15 cellular contexts compared by ENCODE assay signal in the genomic region with DNA sequence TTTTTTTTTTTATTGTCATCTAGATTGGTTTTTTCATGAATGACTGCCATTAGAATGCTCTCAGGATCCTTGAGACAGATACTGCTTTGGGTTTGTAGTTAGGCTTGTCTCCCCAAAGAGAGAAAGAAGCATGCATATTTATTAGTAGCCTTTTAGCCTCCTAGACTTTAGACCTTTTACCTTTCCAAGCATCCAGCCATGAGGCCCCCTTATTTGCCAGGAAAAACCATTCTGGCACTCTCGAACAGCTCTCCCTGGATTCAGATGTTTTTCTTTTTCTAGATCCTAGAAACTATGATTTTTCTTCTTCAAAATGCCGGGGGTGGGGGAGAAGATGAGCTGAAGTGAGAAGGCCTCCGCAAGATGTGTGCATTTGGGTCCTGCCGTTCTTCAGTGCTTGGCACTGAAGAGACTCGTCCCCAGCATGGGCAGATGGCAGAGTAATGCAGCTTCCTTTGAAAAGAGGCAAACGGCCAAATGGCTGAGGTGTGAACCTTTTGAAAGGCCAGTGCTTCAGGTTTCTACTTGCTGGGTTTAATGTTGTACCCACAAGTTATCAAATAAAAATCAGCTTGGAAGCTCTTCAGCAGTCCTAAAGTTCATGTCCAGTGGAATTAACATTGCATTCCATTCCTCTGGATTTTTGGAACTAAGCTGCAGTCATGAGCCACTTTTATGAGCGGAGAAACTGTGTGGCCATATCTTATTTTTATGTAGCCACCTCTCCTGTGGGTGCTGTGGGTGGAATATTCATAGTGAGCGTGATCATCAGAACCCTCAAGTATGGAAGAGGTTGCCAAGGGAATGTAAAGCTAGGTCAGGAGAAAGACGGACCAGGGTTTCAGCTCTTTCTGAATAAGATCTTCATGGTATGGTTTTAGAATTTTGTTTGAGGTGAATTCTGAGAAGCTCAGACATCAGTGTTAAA. TPM values are rescaled to one million over a fixed set of nuclear protein-coding genes. Genes with fewer than 3 reads are reported as not detected.
DNase-seq lines count a peak whose midpoint lies in the region; ATAC-seq and TF ChIP-seq lines count a peak whose summit lies in the region.
"Had no signal": no experiment of that assay in that cellular context is flagged by ENCODE, and none has a peak within 500 bp of the region (broad histone marks: within the 10 kb centered on the region; RNA-seq: fewer than 3 reads in every experiment).

No MANE protein-coding gene starts in this region.

- H3K27ac ChIP-seq in hepatocyte: peak overlapping the region; percentile 21
- peak overlapping the region; percentile 23 for H3K27ac ChIP-seq in skeletal muscle tissue (ENCODE audit: low read depth, low read length)

- no peaks in the 10 kb centered on the region for H3K9me2 ChIP-seq in hepatocyte (replicated peaks; ENCODE audit: insufficient read depth)

- H3K27me3 ChIP-seq in hepatocyte (no peaks in the 10 kb centered on the region), skeletal muscle tissue (ENCODE audit: control insufficient read depth in 3 of 3, insufficient read depth in 3 of 3, low read length in 3 of 3) (no peaks in the 10 kb centered on the region)

- no peak for ATAC-seq in HG02885 (IDR thresholded peaks at IDR 0.05; ENCODE audit: poor library complexity, unreplicated experiment)
- ATAC-seq: HCT116; stimulated activated naive B cell treated with anti-CD40 and anti-IgM and Interleukin-4, amounts not matched to agents 10 μg/mL and 1 μg/mL and 100 μg/mL, for 72 hours had no signal

- WGBS in hepatocyte (ENCODE audit: low lambda C conversion rate, missing lambda C conversion rate): 89% methylated on average over 9 of the region's 9 CpGs

- H4K20me1 ChIP-seq in hepatocyte (ENCODE audit: insufficient read depth, poor library complexity, severe bottlenecking): peaks cover 35% of the 10 kb centered on the region

- no peak overlapping the region for H2AFZ ChIP-seq in hepatocyte

- peaks cover 88% of the 10 kb centered on the region for H3K79me2 ChIP-seq in hepatocyte

- peak; percentile 42 for DNase-seq in GM03348 (ENCODE audit: low spot score)
- DNase-seq in NCI-H446 treated with DMSO at 0.1 percent for 48 hours (lab: John Stamatoyannopoulos, UW): peak; percentile 15
- DNase-seq in hepatocyte (ENCODE audit: low spot score): no peak
- DNase-seq in germinal center (ENCODE audit: low spot score): no peak
- no peak for DNase-seq in activated naive CD4-positive, alpha-beta T cell (lab: John Stamatoyannopoulos, UW)
- DNase-seq: activated T-cell treated with anti-CD3 and anti-CD28 coated beads, Interleukin-2, amount 50 U/mL, for 24 hours; CD4-positive, alpha-beta memory T cell; dermis blood vessel endothelial cell; naive B cell; NCI-H510A; stimulated activated naive B cell treated with anti-CD40 and anti-IgM and Interleukin-4, amounts not matched to agents 10 μg/mL and 1 μg/mL and 100 μg/mL, for 72 hours; T-helper 1 cell had no signal

- H3K36me3 ChIP-seq in hepatocyte (replicated peaks; ENCODE audit: insufficient read depth, low read depth) (no peaks in the 10 kb centered on the region), skeletal muscle tissue (ENCODE audit: control insufficient read depth in 3 of 3, insufficient read depth in 3 of 3, low read length in 3 of 3) (peaks cover 0 to 7% (median 6%) of the 10 kb centered on the region in 3 donors)

- H3K9ac ChIP-seq in skeletal muscle tissue (ENCODE audit: low read depth in 1 of 3, low read length in 3 of 3): peak overlapping the region in 2 of 3 donors; percentile 23 to 35

- H3K4me1 ChIP-seq in hepatocyte (ENCODE audit: insufficient read depth): peaks cover 36% of the 10 kb centered on the region
- H3K4me1 ChIP-seq in skeletal muscle tissue (ENCODE audit: control insufficient read depth in 3 of 3, insufficient read depth in 3 of 3, low read length in 3 of 3): peaks cover 45 to 57% (median 52%) of the 10 kb centered on the region in 3 donors

- peak overlapping the region; percentile 45 for H3K4me2 ChIP-seq in hepatocyte

- H3K4me3 ChIP-seq in hepatocyte (no peak overlapping the region), skeletal muscle tissue (ENCODE audit: low read length in 3 of 3) (peak overlapping the region in 1 of 3 donors; percentile 33)

- TF ChIP-seq CTCF in hepatocyte (IDR thresholded peaks at IDR 0.05; ENCODE audit: poor library complexity): no peak

- no peaks in the 10 kb centered on the region for H3K9me3 ChIP-seq in hepatocyte (ENCODE audit: low read depth)
- no peaks in the 10 kb centered on the region for H3K9me3 ChIP-seq in skeletal muscle tissue (ENCODE audit: control insufficient read depth in 3 of 3, low read length in 3 of 3)

RNA-seq across cellular contexts. Expression of gene SOCS7, which starts 7.2 kb away (rescaled TPM):
- total RNA-seq in hepatocyte (13.0 and 15.9 TPM in 2 replicates), skeletal muscle tissue (13.0 TPM)
- polyA plus RNA-seq in hepatocyte: 2.7 and 3.5 TPM in 2 replicates

RNA-seq across cellular contexts. Expression of gene GPR179, which starts 15.1 kb away (rescaled TPM):
- 0.03 and 0.08 TPM in 2 replicates for total RNA-seq in hepatocyte
- 0.19 TPM in 1 of 2 replicates, not detected in the other for polyA plus RNA-seq in hepatocyte
- total RNA-seq in skeletal muscle tissue: not detected
- total RNA-seq: dermis blood vessel endothelial cell had no signal
- polyA plus RNA-seq: CD4-positive, alpha-beta memory T cell had no signal

Comparison
In these comparisons a context has a peak if more than half of its experiments do, and no peak if none do; other contexts are left out.
1. DNase-seq: peak in GM03348 (single experiment) and NCI-H446 treated with DMSO at 0.1 percent for 48 hours (single experiment); none in hepatocyte (single experiment), germinal center (single experiment) and activated naive CD4-positive, alpha-beta T cell (0 of 4).